Comparison of ENCODE assay signal across 8 cellular contexts in genomic region chr13:99124695-99125334, GRCh38.
A peak's percentile ranks its signal among the peaks of the same experiment; 100 is the strongest.
DNase-seq lines count a peak whose midpoint lies in the region; ATAC-seq and TF ChIP-seq lines count a peak whose summit lies in the region.

No MANE protein-coding gene starts in this region.

- H3K4me3 Mint-ChIP-seq in activated T-cell treated with anti-CD3 and anti-CD28 coated beads, Interleukin-2, amount 50 U/mL, for 24 hours = peak overlapping the region; percentile 55

- ATAC-seq in GM19372 (IDR thresholded peaks at IDR 0.05; ENCODE audit: low read depth, unreplicated experiment) (peak; percentile 65), HG03521 (IDR thresholded peaks at IDR 0.05; ENCODE audit: unreplicated experiment) (peak; percentile 66), HG03025 (IDR thresholded peaks at IDR 0.05; ENCODE audit: low FRiP score, unreplicated experiment) (no peak)

- no peaks in the 10 kb centered on the region for H3K27me3 Mint-ChIP-seq in activated T-cell treated with anti-CD3 and anti-CD28 coated beads, Interleukin-2, amount 50 U/mL, for 24 hours

- no peaks in the 10 kb centered on the region for H3K27me3 ChIP-seq in kidney epithelial cell (ENCODE audit: control insufficient read depth, insufficient read depth, low read length)

- peak overlapping the region; percentile 80 for H3K27ac Mint-ChIP-seq in activated T-cell treated with anti-CD3 and anti-CD28 coated beads, Interleukin-2, amount 50 U/mL, for 24 hours

- no peak for TF ChIP-seq CTCF in kidney epithelial cell (IDR thresholded peaks at IDR 0.05; ENCODE audit: insufficient read depth, low read length, poor library complexity, severe bottlenecking)

- no peak overlapping the region for H3K4me3 ChIP-seq in kidney epithelial cell (ENCODE audit: low read depth, low read length)

- H3K36me3 Mint-ChIP-seq in activated T-cell treated with anti-CD3 and anti-CD28 coated beads, Interleukin-2, amount 50 U/mL, for 24 hours (ENCODE audit: low read depth) = peaks cover 6% of the 10 kb centered on the region

- DNase-seq in DMS53 (lab: John Stamatoyannopoulos, UW) (peak; percentile 71), kidney epithelial cell (ENCODE audit: low read depth) (peak; percentile 14), NCI-H1105 (lab: John Stamatoyannopoulos, UW) (no peak), NCI-H146 treated with DMSO at 0.1 percent for 48 hours (lab: John Stamatoyannopoulos, UW; ENCODE audit: unreplicated experiment) (no peak)
- DNase-seq in activated T-cell treated with anti-CD3 and anti-CD28 coated beads, Interleukin-2, amount 50 U/mL, for 24 hours = peak; percentile 48

- peaks cover 13% of the 10 kb centered on the region for H3K9me3 Mint-ChIP-seq in activated T-cell treated with anti-CD3 and anti-CD28 coated beads, Interleukin-2, amount 50 U/mL, for 24 hours

- H3K36me3 ChIP-seq in kidney epithelial cell (ENCODE audit: control insufficient read depth, insufficient read depth, low read length) = no peaks in the 10 kb centered on the region

- peaks cover 50% of the 10 kb centered on the region for H3K4me1 Mint-ChIP-seq in activated T-cell treated with anti-CD3 and anti-CD28 coated beads, Interleukin-2, amount 50 U/mL, for 24 hours (ENCODE audit: low read depth)

Comparison
In these comparisons a context has a peak if more than half of its experiments do, and no peak if none do; other contexts are left out.
1. DNase-seq: peak in DMS53 (single experiment), activated T-cell treated with anti-CD3 and anti-CD28 coated beads, Interleukin-2, amount 50 U/mL, for 24 hours (single experiment) and kidney epithelial cell (single experiment); none in NCI-H1105 (single experiment) and NCI-H146 treated with DMSO at 0.1 percent for 48 hours (single experiment).